ENCODE assay signal across 12 cellular contexts in the genomic region with DNA sequence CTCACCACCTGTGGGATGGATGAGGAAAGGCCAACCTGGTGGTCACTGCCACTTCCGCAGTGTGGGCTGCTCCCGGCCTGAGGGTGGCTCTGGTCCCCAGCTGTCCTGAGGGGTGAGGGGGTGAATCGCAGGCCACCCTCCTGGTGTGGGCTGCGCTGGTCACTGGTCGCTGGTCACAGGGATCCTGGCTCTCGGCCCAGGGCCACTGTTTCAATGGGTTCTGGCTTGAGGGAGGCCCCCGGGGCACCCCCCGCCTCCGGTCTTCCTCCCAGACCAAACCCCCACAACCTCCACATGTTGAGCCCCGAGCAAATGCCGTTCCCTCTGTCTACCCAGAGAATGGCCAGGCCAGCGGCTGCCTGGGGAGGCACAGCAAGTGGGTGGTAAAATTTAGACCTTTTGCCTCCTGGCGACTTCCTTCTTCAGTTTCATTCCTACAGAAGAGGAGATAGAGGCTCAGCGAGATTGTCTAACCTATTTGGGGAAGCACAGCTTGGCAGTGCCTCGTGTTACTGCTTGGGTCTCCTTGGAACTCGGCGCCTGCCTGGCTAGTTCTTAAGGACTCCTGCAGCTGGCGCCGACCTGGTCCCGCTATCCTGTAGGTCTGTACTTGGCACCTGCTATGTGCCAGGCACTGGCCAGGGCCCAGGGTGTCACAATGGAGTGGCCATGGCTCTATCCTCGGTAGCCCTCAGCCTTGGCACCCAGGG. TPM values are rescaled to one million over a fixed set of nuclear protein-coding genes. Genes with fewer than 3 reads are reported as not detected.
A peak's percentile ranks its signal among the peaks of the same experiment; 100 is the strongest.
DNase-seq lines count a peak whose midpoint lies in the region; ATAC-seq and TF ChIP-seq lines count a peak whose summit lies in the region.
"Had no signal": no experiment of that assay in that cellular context is flagged by ENCODE, and none has a peak within 500 bp of the region (broad histone marks: within the 10 kb centered on the region; RNA-seq: fewer than 3 reads in every experiment).

No MANE protein-coding gene starts in this region.

- H2AFZ ChIP-seq in parathyroid adenoma: no peak overlapping the region

- H3K27me3 ChIP-seq in SJSA1 (replicated peaks): no peaks in the 10 kb centered on the region
- H3K27me3 ChIP-seq in cardiac muscle cell: no peaks in the 10 kb centered on the region
- H3K27me3 ChIP-seq in parathyroid adenoma (ENCODE audit: control insufficient read depth, insufficient read depth, low read length): no peaks in the 10 kb centered on the region

- peaks cover 4% of the 10 kb centered on the region for H3K27me3 Mint-ChIP-seq in glutamatergic neuron (ENCODE audit: unreplicated experiment)
- H3K27me3 Mint-ChIP-seq: CD4-positive, alpha-beta T cell had no signal

- H3K9ac ChIP-seq in parathyroid adenoma: peak overlapping the region; percentile 28
- H3K9ac ChIP-seq: KMS-11 had no signal

- peaks cover 3% of the 10 kb centered on the region for H3K9me3 Mint-ChIP-seq in glutamatergic neuron (ENCODE audit: unreplicated experiment)
- H3K9me3 Mint-ChIP-seq: CD4-positive, alpha-beta T cell had no signal

- H3K9me3 ChIP-seq in SJSA1 (replicated peaks) (no peaks in the 10 kb centered on the region), cardiac muscle cell (ENCODE audit: low read depth) (no peaks in the 10 kb centered on the region), parathyroid adenoma (ENCODE audit: control insufficient read depth, low read length) (no peaks in the 10 kb centered on the region)

- H3K4me2 ChIP-seq in parathyroid adenoma (ENCODE audit: low read length): peak overlapping the region; percentile 36
- H3K4me2 ChIP-seq: KMS-11 had no signal

- H3K79me2 ChIP-seq in parathyroid adenoma: peaks cover 68% of the 10 kb centered on the region

- H3K4me3 Mint-ChIP-seq in glutamatergic neuron (ENCODE audit: unreplicated experiment): no peak overlapping the region
- H3K4me3 Mint-ChIP-seq: CD4-positive, alpha-beta T cell had no signal

- no peak for TF ChIP-seq CTCF in C4-2B (conservative IDR thresholded peaks at IDR 0.05)
- no peak for TF ChIP-seq CTCF in cardiac muscle cell (IDR thresholded peaks at IDR 0.05; ENCODE audit: low read depth, low read length)
- no peak for TF ChIP-seq CTCF in parathyroid adenoma (IDR thresholded peaks at IDR 0.05)
- no peak for TF ChIP-seq CTCF in glutamatergic neuron (IDR thresholded peaks at IDR 0.05; ENCODE audit: partially characterized antibody, unreplicated experiment)

- H3K36me3 ChIP-seq in SJSA1: no peaks in the 10 kb centered on the region
- no peaks in the 10 kb centered on the region for H3K36me3 ChIP-seq in cardiac muscle cell
- H3K36me3 ChIP-seq in parathyroid adenoma (ENCODE audit: control insufficient read depth, insufficient read depth, low read length): no peaks in the 10 kb centered on the region

- H3K4me3 ChIP-seq in SJSA1 (no peak overlapping the region), cardiac muscle cell (no peak overlapping the region), parathyroid adenoma (ENCODE audit: low read depth, low read length) (no peak overlapping the region)

- H3K4me1 Mint-ChIP-seq in glutamatergic neuron (ENCODE audit: low read depth, unreplicated experiment): peaks cover 19% of the 10 kb centered on the region

- DNase-seq in SJSA1 (ENCODE audit: low read depth in 1 of 2, low spot score in 2 of 2): no peak
- no peak for DNase-seq in cardiac muscle cell (ENCODE audit: low read depth in 1 of 2, low spot score in 1 of 2)
- no peak for DNase-seq in ecto neural progenitor cell (ENCODE audit: low spot score)
- DNase-seq in glutamatergic neuron: no peak
- DNase-seq: CD4-positive, alpha-beta T cell; OCI-M1 had no signal

- peak overlapping the region; percentile 98 for H3K27ac ChIP-seq in C4-2B
- 0 out of 2 replicates have a peak overlapping the region, but pooled peaks have one; percentile 0 for H3K27ac ChIP-seq in SJSA1
- peak overlapping the region; percentile 79 for H3K27ac ChIP-seq in cardiac muscle cell
- peak overlapping the region; percentile 96 for H3K27ac ChIP-seq in parathyroid adenoma
- H3K27ac ChIP-seq: KMS-11 had no signal

- H3K4me1 ChIP-seq in SJSA1 (replicated peaks): peaks cover 68% of the 10 kb centered on the region
- peaks cover 13% of the 10 kb centered on the region for H3K4me1 ChIP-seq in cardiac muscle cell (ENCODE audit: low read depth)
- peaks cover 75% of the 10 kb centered on the region for H3K4me1 ChIP-seq in parathyroid adenoma

- H3K36me3 Mint-ChIP-seq in glutamatergic neuron (ENCODE audit: unreplicated experiment): no peaks in the 10 kb centered on the region

- H3K27ac Mint-ChIP-seq in glutamatergic neuron (ENCODE audit: unreplicated experiment): no peak overlapping the region
- H3K27ac Mint-ChIP-seq: CD4-positive, alpha-beta T cell had no signal

- no peak for ATAC-seq in GM21390 (IDR thresholded peaks at IDR 0.05; ENCODE audit: unreplicated experiment)
- ATAC-seq in GM18870 (IDR thresholded peaks at IDR 0.05; ENCODE audit: unreplicated experiment): no peak
- ATAC-seq: left colon had no signal

RNA-seq across cellular contexts. Expression of a gene that starts 48.2 kb away (rescaled TPM):
- 12.2 and 15.7 TPM in 2 replicates for total RNA-seq in SJSA1 (2014; rRNA removed; shearing (Covaris generic))
- total RNA-seq in cardiac muscle cell (46.1 and 50.4 TPM in 2 replicates), glutamatergic neuron (ENCODE audit: unreplicated experiment) (20.5 TPM)
- polyA plus RNA-seq in cardiac muscle cell: 32.9 and 41.4 TPM in 2 replicates

Comparison
In these comparisons a context has a peak if more than half of its experiments do, and no peak if none do; other contexts are left out.
1. H3K27ac ChIP-seq: peak in every context shown above with its lines; median percentile 98 in C4-2B; 96 in parathyroid adenoma; 79 in cardiac muscle cell; 0 in SJSA1.